ENCODE assay signal across 15 cellular contexts in the genomic region with DNA sequence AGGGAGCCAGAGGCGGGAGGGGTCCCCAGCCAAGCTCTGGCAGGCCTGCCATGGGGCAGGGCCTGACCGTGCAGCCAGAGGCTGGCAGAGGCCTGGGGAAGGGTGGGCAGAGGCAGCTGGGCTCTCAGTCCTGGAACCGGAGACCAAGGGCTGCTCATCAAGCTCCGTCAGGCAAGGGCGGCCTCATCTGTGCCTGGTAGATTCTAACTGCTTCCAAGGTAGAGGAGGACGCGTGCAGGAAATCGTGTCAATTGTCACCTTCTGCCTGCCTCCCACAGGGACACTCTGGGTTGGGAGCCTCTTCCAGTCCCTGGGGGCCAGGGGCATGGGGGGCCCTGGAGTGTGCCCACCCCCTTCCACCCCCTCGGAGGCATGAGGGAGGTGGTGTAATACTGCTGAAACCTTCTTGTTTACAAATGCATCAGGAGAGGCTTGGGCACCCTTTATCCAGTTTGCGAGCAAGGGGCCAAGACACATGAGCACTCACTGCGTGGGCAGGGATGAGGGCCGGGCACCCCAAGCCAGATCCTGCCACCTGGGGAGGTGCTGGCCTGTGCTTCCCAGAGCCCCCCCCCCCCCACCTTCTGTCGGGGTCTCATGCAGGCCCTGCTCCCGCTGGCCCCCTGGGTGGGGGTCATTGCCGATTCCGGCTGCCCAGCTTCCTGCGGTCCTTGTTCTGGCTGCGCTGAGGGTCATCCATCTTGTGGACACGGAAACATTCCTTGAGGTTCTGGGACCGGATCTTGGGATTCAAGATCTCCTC.
"Had no signal": no experiment of that assay in that cellular context is flagged by ENCODE, and none has a peak within 500 bp of the region (broad histone marks: within the 10 kb centered on the region; RNA-seq: fewer than 3 reads in every experiment).

No MANE protein-coding gene starts in this region.

- H3K36me3 Mint-ChIP-seq: brain, mesothelial cell of epicardium had no signal

- H3K36me3 ChIP-seq: left lung, neutrophil, right atrium auricular region, transverse colon had no signal

- H3K27ac Mint-ChIP-seq: activated B cell treated with CpG ODN at 0.5 μM for 24 hours; activated CD4-positive, alpha-beta T cell treated with anti-CD3 and anti-CD28 coated beads, Interleukin-2, amount 10 ng/mL, durations not matched to agents 7 days and 5 days; dendritic cell treated with granulocyte-macrophage colony-stimulating factor and Interleukin-4, amounts not matched to agents 40 ng/mL and 50 ng/mL, for 4 days; mesothelial cell of epicardium; T-helper 1 cell treated with Interleukin-12 subunit alpha and Interleukin-12 subunit beta and Interleukin-4 antibody, amounts not matched to agents 30 μg/mL and 1 μg/mL, for 36 hours had no signal

- H3K4me3 Mint-ChIP-seq: activated B cell treated with CpG ODN at 0.5 μM for 24 hours; activated CD4-positive, alpha-beta T cell treated with anti-CD3 and anti-CD28 coated beads, Interleukin-2, amount 10 ng/mL, durations not matched to agents 7 days and 5 days; dendritic cell treated with granulocyte-macrophage colony-stimulating factor and Interleukin-4, amounts not matched to agents 40 ng/mL and 50 ng/mL, for 4 days; mesothelial cell of epicardium; stimulated activated naive B cell treated with anti-CD40 and anti-IgM and Interleukin-4, amounts not matched to agents 10 μg/mL and 1 μg/mL and 100 μg/mL, for 72 hours had no signal

- ATAC-seq: left lung; stimulated activated naive B cell treated with anti-CD40 and anti-IgM and Interleukin-4, amounts not matched to agents 10 μg/mL and 1 μg/mL and 100 μg/mL, for 72 hours had no signal

- H3K4me3 ChIP-seq: left lung, right atrium auricular region, SK-N-MC, transverse colon had no signal

- H3K9me3 Mint-ChIP-seq: activated B cell treated with CpG ODN at 0.5 μM for 24 hours; activated CD4-positive, alpha-beta T cell treated with anti-CD3 and anti-CD28 coated beads, Interleukin-2, amount 10 ng/mL, durations not matched to agents 7 days and 5 days; brain; dendritic cell treated with granulocyte-macrophage colony-stimulating factor and Interleukin-4, amounts not matched to agents 40 ng/mL and 50 ng/mL, for 4 days; mesothelial cell of epicardium; stimulated activated naive B cell treated with anti-CD40 and anti-IgM and Interleukin-4, amounts not matched to agents 10 μg/mL and 1 μg/mL and 100 μg/mL, for 72 hours; T-helper 1 cell treated with Interleukin-12 subunit alpha and Interleukin-12 subunit beta and Interleukin-4 antibody, amounts not matched to agents 30 μg/mL and 1 μg/mL, for 36 hours had no signal

- DNase-seq: activated B cell treated with CpG ODN at 0.5 μM for 24 hours; activated CD4-positive, alpha-beta T cell treated with anti-CD3 and anti-CD28 coated beads, Interleukin-2, amount 10 ng/mL, durations not matched to agents 7 days and 5 days; activated naive CD4-positive, alpha-beta T cell treated with anti-CD3 and anti-CD28 coated beads, Interleukin-2, amount 50 U/mL, for 16 hours; amniotic stem cell; left lung; stimulated activated CD4-positive, alpha-beta T cell treated with anti-CD3 and anti-CD28 coated beads, Interleukin-2, amount 100 ng/mL, for 24 hours; stimulated activated naive B cell treated with anti-CD40 and anti-IgM and Interleukin-4, amounts not matched to agents 10 μg/mL and 1 μg/mL and 100 μg/mL, for 72 hours; transverse colon had no signal

- H3K9me3 ChIP-seq: left lung, neutrophil, right atrium auricular region, transverse colon had no signal

- H3K27ac ChIP-seq: left lung, neutrophil, right atrium auricular region, SK-N-MC, transverse colon had no signal
